9 cellular contexts compared by ENCODE assay signal in genomic region chr1:161198877-161199431, GRCh38. TPM values are rescaled to one million over a fixed set of nuclear protein-coding genes. Genes with fewer than 3 reads are reported as not detected.
A peak's percentile ranks its signal among the peaks of the same experiment; 100 is the strongest.
DNase-seq lines count a peak whose midpoint lies in the region; ATAC-seq, FAIRE-seq and TF ChIP-seq lines count a peak whose summit lies in the region.
"Had no signal": no experiment of that assay in that cellular context is flagged by ENCODE, and none has a peak within 500 bp of the region (broad histone marks: within the 10 kb centered on the region; RNA-seq: fewer than 3 reads in every experiment).

Gene ADAMTS4, minus strand, starts transcription at chr1:161199054. Its CDS starts 427 bp downstream, at chr1:161198627.

- no peaks in the 10 kb centered on the region for H3K27me3 Mint-ChIP-seq in activated CD4-positive, alpha-beta memory T cell treated with anti-CD3 and anti-CD28 coated beads for 36 hours

- H3K4me1 ChIP-seq in ovary (ENCODE audit: insufficient read depth) = peaks cover 44% of the 10 kb centered on the region

- H3K4me3 ChIP-seq in ovary = peak within 1 kb of the TSS; percentile 44

- peak within 1 kb of the TSS; percentile 96 for H3K27ac ChIP-seq in ovary
- H3K27ac ChIP-seq: epithelial cell of prostate had no signal

- 15 to 19% (median 17%) methylated on average over 11 of the region's 11 CpGs for WGBS in ovary, 3 donors

- TF ChIP-seq POLR2A in ovary (IDR thresholded peaks at IDR 0.05) = peak; percentile 97

- ATAC-seq in HG02970 (IDR thresholded peaks at IDR 0.05; ENCODE audit: low FRiP score, unreplicated experiment) (no peak), HG03135 (IDR thresholded peaks at IDR 0.05; ENCODE audit: unreplicated experiment) (no peak)

- H3K27ac Mint-ChIP-seq in activated CD4-positive, alpha-beta memory T cell treated with anti-CD3 and anti-CD28 coated beads for 36 hours = peak within 1 kb of the TSS; percentile 87

- CTCF ChIA-PET in activated CD4-positive, alpha-beta memory T cell treated with anti-CD3 and anti-CD28 coated beads for 36 hours (lab: Charles Lee) = interaction anchor here (1.0 to 2.8 kb wide), 3 partner anchors 13 to 27 kb away, joined by 3 to 16 read pairs (median 6); partner anchors contain the start of gene TOMM40L

- FAIRE-seq in HTR-8/SVneo (lab: Jason Lieb, UNC) = no peak

- H3K36me3 ChIP-seq in ovary = no peaks in the 10 kb centered on the region

- H3K4me1 Mint-ChIP-seq in activated CD4-positive, alpha-beta memory T cell treated with anti-CD3 and anti-CD28 coated beads for 36 hours (ENCODE audit: low read depth) = peaks cover 46% of the 10 kb centered on the region

- H3K27me3 ChIP-seq in ovary = no peaks in the 10 kb centered on the region

- no peak within 1 kb of the TSS for H3K4me3 Mint-ChIP-seq in activated CD4-positive, alpha-beta memory T cell treated with anti-CD3 and anti-CD28 coated beads for 36 hours

- POLR2A ChIA-PET in activated CD4-positive, alpha-beta memory T cell treated with anti-CD3 and anti-CD28 coated beads for 36 hours (lab: Charles Lee) = no interaction called here

- peak; percentile 19 for DNase-seq in DMS 273 treated with DMSO at 0.1 percent for 48 hours (lab: John Stamatoyannopoulos, UW)
- no peak for DNase-seq in activated CD4-positive, alpha-beta memory T cell treated with anti-CD3 and anti-CD28 coated beads for 36 hours
- no peak for DNase-seq in glomerular endothelial cell (ENCODE audit: extremely low read depth, low read depth, low spot score)
- DNase-seq in ovary = peak; percentile 82 to 95 (median 85)
- no peak for DNase-seq in HTR-8/SVneo (ENCODE audit: insufficient read length, low spot score)
- no peak for DNase-seq in NOMO-1 treated with dmso at 0.1 percent for 144 hours (lab: John Stamatoyannopoulos, UW; ENCODE audit: unreplicated experiment)

- intact Hi-C loops in activated CD4-positive, alpha-beta memory T cell treated with anti-CD3 and anti-CD28 coated beads for 36 hours (cut with micrococcal nuclease) = no loop called here
- intact Hi-C loops in ovary (cut with DNase I) = loop anchor here in 2 of 4 donors (10.0 kb wide), 1 partner anchor 186 kb away; no protein-coding TSS in a partner anchor

- peak in 1 of 3 donors; percentile 9 for TF ChIP-seq CTCF in ovary (IDR thresholded peaks at IDR 0.05)

- H3K9me3 ChIP-seq in ovary = no peaks in the 10 kb centered on the region

- peaks cover 5% of the 10 kb centered on the region for H3K36me3 Mint-ChIP-seq in activated CD4-positive, alpha-beta memory T cell treated with anti-CD3 and anti-CD28 coated beads for 36 hours

- no peak for TF ChIP-seq EP300 in ovary (IDR thresholded peaks at IDR 0.05)

- H3K9me3 Mint-ChIP-seq in activated CD4-positive, alpha-beta memory T cell treated with anti-CD3 and anti-CD28 coated beads for 36 hours = no peaks in the 10 kb centered on the region

RNA-seq across cellular contexts. Expression of gene ADAMTS4, which starts in this region (rescaled TPM):
- total RNA-seq in activated CD4-positive, alpha-beta memory T cell treated with anti-CD3 and anti-CD28 coated beads for 36 hours = 1 to 10 TPM; 2.3 to 3.0 TPM
- total RNA-seq in glomerular endothelial cell (16.6 and 23.8 TPM in 2 replicates), ovary (100 to 1,000 TPM in 4 of 7 donors, 10 to 100 TPM in 3; 40.7 to 437 (median 103) TPM)
- polyA plus RNA-seq in ovary = 10 to 100 TPM in 1 of 2 donors, under 1 TPM in 1; 0.90 to 19.4 TPM

Comparison
In these comparisons a context has a peak if more than half of its experiments do, and no peak if none do; other contexts are left out.
1. DNase-seq: peak in DMS 273 treated with DMSO at 0.1 percent for 48 hours (single experiment) and ovary (5 of 5); none in activated CD4-positive, alpha-beta memory T cell treated with anti-CD3 and anti-CD28 coated beads for 36 hours (single experiment), glomerular endothelial cell (single experiment), HTR-8/SVneo (single experiment) and NOMO-1 treated with dmso at 0.1 percent for 144 hours (single experiment).